In genomic region chr2:131023758-131024157, GRCh38 we compare ENCODE assay signal across 25 cellular contexts.
"Had no signal": no experiment of that assay in that cellular context is flagged by ENCODE, and none has a peak within 500 bp of the region (broad histone marks: within the 10 kb centered on the region; RNA-seq: fewer than 3 reads in every experiment).

No MANE protein-coding gene starts in this region.

- H3K27ac ChIP-seq: ascending aorta, body of pancreas, cardiac muscle cell had no signal

- H3K9me3 ChIP-seq: ascending aorta, body of pancreas, MG63 had no signal

- H3K4me1 ChIP-seq: ascending aorta, body of pancreas had no signal

- DNase-seq: activated CD4-positive, alpha-beta T cell treated with anti-CD3 and anti-CD28 coated beads for 36 hours; activated CD8-positive, alpha-beta memory T cell treated with anti-CD3 and anti-CD28 coated beads, Interleukin-2, amount 50 U/mL, for 48 hours; activated CD8-positive, alpha-beta T cell treated with anti-CD3 and anti-CD28 coated beads, Interleukin-2, amount 10 ng/mL, durations not matched to agents 7 days and 5 days; activated effector memory CD4-positive, alpha-beta T cell treated with Interleukin-2 at 50 U/mL for 16 hours; activated naive CD4-positive, alpha-beta T cell treated with Interleukin-2 at 50 U/mL for 16 hours; activated naive CD8-positive, alpha-beta T cell treated with anti-CD3 and anti-CD28 coated beads, Interleukin-2, amount 50 U/mL, for 24 hours; activated T-cell treated with anti-CD3 and anti-CD28 coated beads, Interleukin-2, amount 50 U/mL, for 1 hour; amniotic stem cell; body of pancreas; KG1; MG63; NCI-H1105; NCI-H1436 treated with DMSO at 0.1 percent for 48 hours; NCI-H187; NCI-H2081; NCI-H510A treated with DMSO at 0.1 percent for 48 hours; SHP77 treated with DMSO at 0.1 percent for 48 hours; T-helper 17 cell; T-helper 9 cell had no signal

- H3K4me3 Mint-ChIP-seq: activated CD4-positive, alpha-beta T cell treated with anti-CD3 and anti-CD28 coated beads for 36 hours; activated CD8-positive, alpha-beta T cell treated with anti-CD3 and anti-CD28 coated beads, Interleukin-2, amount 10 ng/mL, durations not matched to agents 7 days and 5 days; activated naive CD8-positive, alpha-beta T cell treated with anti-CD3 and anti-CD28 coated beads, Interleukin-2, amount 50 U/mL, for 24 hours; IgD-negative memory B cell; T-helper 17 cell had no signal

- H3K9me3 Mint-ChIP-seq: activated naive CD4-positive, alpha-beta T cell treated with anti-CD3 and anti-CD28 coated beads, Interleukin-2, amount 50 U/mL, for 72 hours; activated naive CD8-positive, alpha-beta T cell treated with anti-CD3 and anti-CD28 coated beads, Interleukin-2, amount 50 U/mL, for 24 hours had no signal

- H3K4me3 ChIP-seq: ascending aorta, body of pancreas, cardiac muscle cell, MG63 had no signal

- H3K27ac Mint-ChIP-seq: activated CD4-positive, alpha-beta T cell treated with anti-CD3 and anti-CD28 coated beads for 36 hours; activated CD8-positive, alpha-beta T cell treated with anti-CD3 and anti-CD28 coated beads, Interleukin-2, amount 10 ng/mL, durations not matched to agents 7 days and 5 days; activated naive CD4-positive, alpha-beta T cell treated with anti-CD3 and anti-CD28 coated beads, Interleukin-2, amount 50 U/mL, for 72 hours; activated naive CD8-positive, alpha-beta T cell treated with anti-CD3 and anti-CD28 coated beads, Interleukin-2, amount 50 U/mL, for 24 hours; IgD-negative memory B cell; T-helper 17 cell had no signal

- ATAC-seq: activated CD4-positive, alpha-beta T cell treated with anti-CD3 and anti-CD28 coated beads for 36 hours; activated CD8-positive, alpha-beta T cell treated with anti-CD3 and anti-CD28 coated beads, Interleukin-2, amount 10 ng/mL, durations not matched to agents 7 days and 5 days; activated naive CD4-positive, alpha-beta T cell treated with anti-CD3 and anti-CD28 coated beads, Interleukin-2, amount 50 U/mL, for 72 hours; activated naive CD8-positive, alpha-beta T cell treated with anti-CD3 and anti-CD28 coated beads, Interleukin-2, amount 50 U/mL, for 24 hours; body of pancreas; T-helper 17 cell had no signal

- FAIRE-seq: RCC 7860, TTC549 had no signal

- H3K4me1 Mint-ChIP-seq: activated CD4-positive, alpha-beta T cell treated with anti-CD3 and anti-CD28 coated beads for 36 hours; activated naive CD8-positive, alpha-beta T cell treated with anti-CD3 and anti-CD28 coated beads, Interleukin-2, amount 50 U/mL, for 24 hours; IgD-negative memory B cell; T-helper 17 cell had no signal

- H3K36me3 Mint-ChIP-seq: IgD-negative memory B cell had no signal

- H3K27me3 ChIP-seq: ascending aorta, body of pancreas, MG63 had no signal

- H3K36me3 ChIP-seq: ascending aorta, cardiac muscle cell, MG63 had no signal
